ENCODE assay signal across 25 cellular contexts in genomic region chr5:14715481-14715880, GRCh38. TPM values are rescaled to one million over a fixed set of nuclear protein-coding genes. Genes with fewer than 3 reads are reported as not detected.
A peak's percentile ranks its signal among the peaks of the same experiment; 100 is the strongest.
DNase-seq lines count a peak whose midpoint lies in the region; ATAC-seq and TF ChIP-seq lines count a peak whose summit lies in the region.
"Had no signal": no experiment of that assay in that cellular context is flagged by ENCODE, and none has a peak within 500 bp of the region (broad histone marks: within the 10 kb centered on the region; RNA-seq: fewer than 3 reads in every experiment).

No MANE protein-coding gene starts in this region.

- no peak overlapping the region for H2BK120ac ChIP-seq in IMR-90 (ENCODE audit: low read depth, low read length)

- no TSS peak for BruUV-seq in IMR-90 (replicated peaks; lab: Mats Ljungman, UMichigan)

- peaks cover 94% of the 10 kb centered on the region for H3K36me3 Mint-ChIP-seq in CD4-positive, alpha-beta T cell (ENCODE audit: low read depth)
- H3K36me3 Mint-ChIP-seq in effector memory CD8-positive, alpha-beta T cell (ENCODE audit: insufficient read depth) = peaks cover 42% of the 10 kb centered on the region

- no peaks in the 10 kb centered on the region for H3K9me3 ChIP-seq in CD4-positive, alpha-beta T cell (ENCODE audit: control insufficient read depth, low read length)
- H3K9me3 ChIP-seq in IMR-90 (ENCODE audit: control insufficient read depth, insufficient read depth, low read length) (no peaks in the 10 kb centered on the region), prostate gland (no peaks in the 10 kb centered on the region)
- H3K9me3 ChIP-seq: ascending aorta, heart left ventricle, lower lobe of right lung, MG63 had no signal

- no peak overlapping the region for H3K4ac ChIP-seq in IMR-90 (ENCODE audit: low read depth, low read length)

- peak overlapping the region; percentile 61 for H3K27ac Mint-ChIP-seq in CD4-positive, alpha-beta T cell
- H3K27ac Mint-ChIP-seq in effector memory CD8-positive, alpha-beta T cell = peak overlapping the region; percentile 17 to 87
- H3K27ac Mint-ChIP-seq: WTC11 had no signal

- H2BK5ac ChIP-seq in IMR-90 (ENCODE audit: low read depth, low read length, poor library complexity, severe bottlenecking) = no peak overlapping the region

- no peak for DNase-seq in CD4-positive, alpha-beta T cell
- DNase-seq in IMR-90 (peak; percentile 54), prostate gland (ENCODE audit: low spot score) (no peak), NCI-H1092 (lab: John Stamatoyannopoulos, UW) (no peak), DMS153 (lab: John Stamatoyannopoulos, UW) (no peak)
- no peak for DNase-seq in effector memory CD8-positive, alpha-beta T cell
- DNase-seq: activated CD4-positive, alpha-beta T cell treated with anti-CD3 and anti-CD28 coated beads, Interleukin-2, amount 10 ng/mL, durations not matched to agents 7 days and 5 days; activated naive CD8-positive, alpha-beta T cell treated with anti-CD3 and anti-CD28 coated beads for 36 hours; AML-193; central memory CD4-positive, alpha-beta T cell; heart left ventricle; KG1; kidney glomerular epithelial cell; lower lobe of right lung; MG63; NCI-H2029; NCI-H526; right cardiac atrium; SHP77 treated with DMSO at 0.1 percent for 48 hours; stimulated activated CD4-positive, alpha-beta T cell treated with anti-CD3 and anti-CD28 coated beads, Interleukin-2, amount 100 ng/mL, for 48 hours; T1000 had no signal

- H2AFZ ChIP-seq in IMR-90 (replicated peaks; ENCODE audit: low read length, poor library complexity) = no peak overlapping the region
- H2AFZ ChIP-seq: parathyroid adenoma had no signal

- no peaks in the 10 kb centered on the region for H3K9me3 Mint-ChIP-seq in CD4-positive, alpha-beta T cell
- no peaks in the 10 kb centered on the region for H3K9me3 Mint-ChIP-seq in effector memory CD8-positive, alpha-beta T cell
- H3K9me3 Mint-ChIP-seq: activated CD4-positive, alpha-beta T cell treated with anti-CD3 and anti-CD28 coated beads, Interleukin-2, amount 10 ng/mL, durations not matched to agents 7 days and 5 days; activated naive CD8-positive, alpha-beta T cell treated with anti-CD3 and anti-CD28 coated beads for 36 hours had no signal

- no peak overlapping the region for H3K18ac ChIP-seq in IMR-90 (ENCODE audit: low read depth, low read length)

- no peak overlapping the region for H3K4me2 ChIP-seq in IMR-90 (ENCODE audit: low read depth, low read length)

- no peak overlapping the region for H2AK9ac ChIP-seq in IMR-90 (replicated peaks; ENCODE audit: low read depth, low read length, poor library complexity)

- ATAC-seq in CD4-positive, alpha-beta T cell (ENCODE audit: poor library complexity) = no peak
- no peak for ATAC-seq in IMR-90 (ENCODE audit: low read depth)
- no peak for ATAC-seq in effector memory CD8-positive, alpha-beta T cell (replicated peaks)
- ATAC-seq in HG02885 (IDR thresholded peaks at IDR 0.05; ENCODE audit: poor library complexity, unreplicated experiment) = no peak
- ATAC-seq: lower lobe of right lung, right cardiac atrium, WTC11 had no signal

- peaks cover 30% of the 10 kb centered on the region for H3K4me1 Mint-ChIP-seq in CD4-positive, alpha-beta T cell (ENCODE audit: low read depth)
- H3K4me1 Mint-ChIP-seq in effector memory CD8-positive, alpha-beta T cell (ENCODE audit: low read depth in 2 of 2) = peaks cover 17 to 23% of the 10 kb centered on the region in 2 donors
- H3K4me1 Mint-ChIP-seq: WTC11 had no signal

- TF ChIP-seq POLR2A in IMR-90 (IDR thresholded peaks at IDR 0.05; ENCODE audit: low read depth, low read length) = no peak
- TF ChIP-seq POLR2A in prostate gland (IDR thresholded peaks at IDR 0.05) = no peak

- H3K14ac ChIP-seq in IMR-90 (replicated peaks; ENCODE audit: low read depth, low read length) = no peak overlapping the region

- H4K20me1 ChIP-seq in IMR-90 (ENCODE audit: insufficient read depth, low read length) = no peaks in the 10 kb centered on the region

- WGBS in IMR-90 (ENCODE audit: extremely low coverage in 2 of 2, insufficient read length in 1 of 2), 2 experiments = no CpG with 5 or more reads among the region's 3 CpGs
- 100% methylated on average over 3 of the region's 3 CpGs for WGBS in prostate gland

- no peak overlapping the region for H3K56ac ChIP-seq in IMR-90 (ENCODE audit: extremely low read depth, insufficient read depth, low read length)

- H3K4me3 Mint-ChIP-seq in CD4-positive, alpha-beta T cell = no peak overlapping the region
- H3K4me3 Mint-ChIP-seq in effector memory CD8-positive, alpha-beta T cell = no peak overlapping the region
- H3K4me3 Mint-ChIP-seq: activated CD4-positive, alpha-beta T cell treated with anti-CD3 and anti-CD28 coated beads, Interleukin-2, amount 10 ng/mL, durations not matched to agents 7 days and 5 days; activated naive CD8-positive, alpha-beta T cell treated with anti-CD3 and anti-CD28 coated beads for 36 hours; WTC11 had no signal

- no peaks in the 10 kb centered on the region for H3K27me3 Mint-ChIP-seq in CD4-positive, alpha-beta T cell
- H3K27me3 Mint-ChIP-seq in effector memory CD8-positive, alpha-beta T cell = no peaks in the 10 kb centered on the region
- H3K27me3 Mint-ChIP-seq: activated CD4-positive, alpha-beta T cell treated with anti-CD3 and anti-CD28 coated beads, Interleukin-2, amount 10 ng/mL, durations not matched to agents 7 days and 5 days; activated naive CD8-positive, alpha-beta T cell treated with anti-CD3 and anti-CD28 coated beads for 36 hours had no signal

- H3K9me1 ChIP-seq in IMR-90 (ENCODE audit: insufficient read depth, low read length) = peaks cover 16% of the 10 kb centered on the region

- intact Hi-C loops in CD4-positive, alpha-beta T cell (cut with DNase I, micrococcal nuclease) = no loop called here
- intact Hi-C loops in IMR-90 (cut with micrococcal nuclease) (no loop called here), prostate gland (cut with DNase I) (no loop called here)

- H3K27me3 ChIP-seq in CD4-positive, alpha-beta T cell (ENCODE audit: control insufficient read depth, insufficient read depth, low read length) = no peaks in the 10 kb centered on the region
- H3K27me3 ChIP-seq in IMR-90 (ENCODE audit: control insufficient read depth, insufficient read depth, low read length) (no peaks in the 10 kb centered on the region), prostate gland (replicated peaks; ENCODE audit: insufficient read depth) (no peaks in the 10 kb centered on the region)
- H3K27me3 ChIP-seq: ascending aorta, heart left ventricle, MG63 had no signal

- in situ Hi-C loops in IMR-90 (cut with MboI; ENCODE audit: low sequenced_read_pairs) = loop anchor here (25.0 kb wide), 1 partner anchor 797 kb away; the partner anchor contains the start of gene FBXL7

- H3K36me3 ChIP-seq in IMR-90 (ENCODE audit: control insufficient read depth, insufficient read depth, low read length) (peaks cover 48% of the 10 kb centered on the region), prostate gland (peaks cover 0 to 19% of the 10 kb centered on the region in 2 donors)

- no peak overlapping the region for H2BK15ac ChIP-seq in IMR-90 (ENCODE audit: low read depth, low read length)

- no peak overlapping the region for H4K91ac ChIP-seq in IMR-90 (ENCODE audit: insufficient read depth, low read depth, low read length)

- dilution Hi-C loops in IMR-90 (cut with HindIII; ENCODE audit: low sequenced_read_pairs, unreplicated experiment) = no loop called here

- no peak overlapping the region for H4K5ac ChIP-seq in IMR-90 (ENCODE audit: low read depth, low read length)

- H4K8ac ChIP-seq in IMR-90 (ENCODE audit: low read depth in 2 of 2, low read length in 2 of 2) = no peak overlapping the region

- no peak overlapping the region for H3K23ac ChIP-seq in IMR-90 (ENCODE audit: low read depth, low read length)

- H3K9ac ChIP-seq in IMR-90 (ENCODE audit: low read depth, low read length) = no peak overlapping the region
- H3K9ac ChIP-seq: parathyroid adenoma had no signal

- peaks cover 6% of the 10 kb centered on the region; the same call in 1 of the 2 replicates for H3K4me1 ChIP-seq in IMR-90 (ENCODE audit: control insufficient read depth, insufficient read depth, low read length)
- H3K4me1 ChIP-seq in prostate gland (replicated peaks) = peaks cover 12% of the 10 kb centered on the region
- H3K4me1 ChIP-seq: ascending aorta, lower lobe of right lung had no signal

- no peak for TF ChIP-seq RAD21 in IMR-90 (IDR thresholded peaks at IDR 0.05; ENCODE audit: low read length)

- no peak overlapping the region for H3K4me3 ChIP-seq in IMR-90 (ENCODE audit: insufficient read depth, low read depth, low read length)
- H3K4me3 ChIP-seq in prostate gland = no peak overlapping the region
- H3K4me3 ChIP-seq: ascending aorta, heart left ventricle, lower lobe of right lung, MG63 had no signal

- CTCF ChIA-PET in CD4-positive, alpha-beta T cell (lab: Charles Lee) = no interaction called here
- CTCF ChIA-PET in IMR-90 (lab: Yijun Ruan, JAX) = no interaction called here

- POLR2A ChIA-PET in CD4-positive, alpha-beta T cell (lab: Charles Lee) = no interaction called here
- POLR2A ChIA-PET in IMR-90 (lab: Charles Lee; ENCODE audit: unreplicated experiment) = interaction anchor here (0.5 kb wide), 1 partner anchor 215 kb away, joined by 5 read pairs; no protein-coding TSS in a partner anchor

- no peak overlapping the region for H2AK5ac ChIP-seq in IMR-90 (ENCODE audit: low read depth, low read length)

- H3K27ac ChIP-seq in CD4-positive, alpha-beta T cell (ENCODE audit: low read depth, low read length) = no peak overlapping the region
- no peak overlapping the region for H3K27ac ChIP-seq in IMR-90 (ENCODE audit: insufficient read depth, low read length)
- H3K27ac ChIP-seq in prostate gland = peak overlapping the region; percentile 74 to 88
- H3K27ac ChIP-seq: ascending aorta, lower lobe of right lung, parathyroid adenoma had no signal

- no peak for TF ChIP-seq CTCF in CD4-positive, alpha-beta T cell (IDR thresholded peaks at IDR 0.05)
- no peak for TF ChIP-seq CTCF in IMR-90 (conservative IDR thresholded peaks at IDR 0.05; ENCODE audit: low read depth, low read length)
- no peak for TF ChIP-seq CTCF in prostate gland (IDR thresholded peaks at IDR 0.05)

- peaks cover 0 to 30% of the 10 kb centered on the region in 2 experiments; a peak in 2 of 4 replicates for H3K79me1 ChIP-seq in IMR-90 (ENCODE audit: low read depth in 1 of 2, low read length in 2 of 2)

- H2BK20ac ChIP-seq in IMR-90 (ENCODE audit: low read depth, low read length) = no peak overlapping the region

TF ChIP-seq in IMR-90, 13 proteins besides CTCF, POLR2A, EP300 and RAD21:
- TF ChIP-seq CEBPB (IDR thresholded peaks at IDR 0.05; ENCODE audit: low read depth, low read length) (peak; percentile 22; the same call in 1 of the 2 replicates), BHLHE40 (IDR thresholded peaks at IDR 0.05; ENCODE audit: low read depth, low read length) (0 out of 2 replicates have a peak, but pooled peaks have one; percentile 38), MAFK (IDR thresholded peaks at IDR 0.05; ENCODE audit: low read depth, low read length) (no peak)
TF ChIP-seq in IMR-90: peak in this region for 2.

RNA-seq across cellular contexts. Expression of gene OTULIN, which starts 51.0 kb away (rescaled TPM):
- 10 to 100 TPM; 69.4 to 77.0 TPM for total RNA-seq in CD4-positive, alpha-beta T cell
- total RNA-seq in IMR-90 (2012; rRNA removed) (19.5 and 20.3 TPM in 2 replicates), prostate gland (10 to 100 TPM; 35.5 to 51.8 TPM)
- 5.9 and 6.9 TPM in 2 replicates for polyA plus RNA-seq in IMR-90 (2012; rRNA removed)
- 2.1 and 2.6 TPM in 2 replicates for polyA plus RNA-seq in IMR-90 (2012; cell fraction: cytosol; rRNA removed)
- polyA plus RNA-seq in IMR-90 (2012; cell fraction: nucleus; rRNA removed; ENCODE audit: low replicate concordance) = 5.2 and 6.8 TPM in 2 replicates

Comparison
In these comparisons a context has a peak if more than half of its experiments do, and no peak if none do; other contexts are left out.
1. H3K27ac ChIP-seq: peak in prostate gland (2 of 2); none in CD4-positive, alpha-beta T cell (single experiment) and IMR-90 (single experiment).